In genomic region chr10:78047314-78047891, GRCh38 we compare ENCODE assay signal across 8 cellular contexts. TPM values are rescaled to one million over a fixed set of nuclear protein-coding genes. Genes with fewer than 3 reads are reported as not detected.
DNase-seq lines count a peak whose midpoint lies in the region; ATAC-seq and TF ChIP-seq lines count a peak whose summit lies in the region.

No MANE protein-coding gene starts in this region.

- CTCF ChIA-PET in Calu3 (lab: Charles Lee), result interaction anchor here (0.6 to 1.7 kb wide), 10 partner anchors 9 to 1327 kb away, joined by 3 to 6 read pairs (median 3); no protein-coding TSS in a partner anchor

- H3K36me3 Mint-ChIP-seq in Calu3 (ENCODE audit: insufficient read depth, unreplicated experiment) (peaks cover 30% of the 10 kb centered on the region), T-helper 17 cell (ENCODE audit: low read depth) (no peaks in the 10 kb centered on the region)

- H4K20me1 ChIP-seq in GM23248 (ENCODE audit: insufficient read depth), result no peaks in the 10 kb centered on the region

- no peaks in the 10 kb centered on the region for H3K27me3 Mint-ChIP-seq in Calu3 (ENCODE audit: unreplicated experiment)
- H3K27me3 Mint-ChIP-seq in T-helper 17 cell, result no peaks in the 10 kb centered on the region

- peaks cover 24% of the 10 kb centered on the region for H3K4me1 ChIP-seq in GM23248 (ENCODE audit: insufficient read depth)

- TF ChIP-seq CTCF in Calu3 (IDR thresholded peaks at IDR 0.05; ENCODE audit: unreplicated experiment), result peak; percentile 96

- H3K36me3 ChIP-seq in GM23248 (ENCODE audit: low read depth), result peaks cover 5% of the 10 kb centered on the region; the same call in 1 of the 2 replicates

- H3K9ac ChIP-seq in GM23248, result no peak overlapping the region

- H3K27ac Mint-ChIP-seq in Calu3 (ENCODE audit: unreplicated experiment), result no peak overlapping the region
- no peak overlapping the region for H3K27ac Mint-ChIP-seq in T-helper 17 cell

- H3K9me3 ChIP-seq in GM23248 (ENCODE audit: low read depth) (no peaks in the 10 kb centered on the region), T-helper 17 cell (ENCODE audit: control insufficient read depth, low read length, poor library complexity, severe bottlenecking) (no peaks in the 10 kb centered on the region)

- H3K27me3 ChIP-seq in GM23248 (replicated peaks; ENCODE audit: insufficient read depth), result no peaks in the 10 kb centered on the region

- BruUV-seq in Calu3 (replicated peaks; lab: Mats Ljungman, UMichigan), result no TSS peak

- DNase-seq in Calu3, result peak; percentile 93
- peak; percentile 87 for DNase-seq in GM23248
- peak; percentile 65 for DNase-seq in NCI-H128 (lab: John Stamatoyannopoulos, UW; ENCODE audit: unreplicated experiment)
- peak; percentile 57 to 81 (median 58) for DNase-seq in T-helper 17 cell
- peak; percentile 45 for DNase-seq in amniotic stem cell (lab: John Stamatoyannopoulos, UW)
- peak; percentile 91 for DNase-seq in left ventricle myocardium superior
- DNase-seq in sciatic nerve (ENCODE audit: low spot score), result peak; percentile 95

- peaks cover 27% of the 10 kb centered on the region for H3F3A ChIP-seq in GM23248 (ENCODE audit: insufficient read depth)

- no peak overlapping the region for H3K4me3 ChIP-seq in GM23248

- 16% methylated on average over 13 of the region's 13 CpGs for WGBS in GM23248 (ENCODE audit: low coverage in 1 of 2, low lambda C conversion rate in 2 of 2, missing lambda C conversion rate in 2 of 2), 2 experiments

- H3K79me2 ChIP-seq in GM23248 (ENCODE audit: insufficient read depth), result no peaks in the 10 kb centered on the region

- H3K4me1 Mint-ChIP-seq in Calu3 (ENCODE audit: low read depth, unreplicated experiment), result no peaks in the 10 kb centered on the region
- peaks cover 20% of the 10 kb centered on the region for H3K4me1 Mint-ChIP-seq in T-helper 17 cell

- intact Hi-C loops in Calu3 (cut with micrococcal nuclease; ENCODE audit: unreplicated experiment) (loop anchor here (1.0 to 10.0 kb wide), 4 partner anchors 255 to 1148 kb away; no protein-coding TSS in a partner anchor), left ventricle myocardium superior (cut with micrococcal nuclease) (loop anchor here (5.0 to 10.0 kb wide), 2 partner anchors 885 to 1147 kb away; no protein-coding TSS in a partner anchor), sciatic nerve (cut with DNase I) (loop anchor here (5.0 kb wide), 1 partner anchor 1150 kb away; no protein-coding TSS in a partner anchor)

- no peak overlapping the region for H3K4me3 Mint-ChIP-seq in Calu3 (ENCODE audit: low read depth, unreplicated experiment)
- H3K4me3 Mint-ChIP-seq in T-helper 17 cell, result peak overlapping the region; percentile 19

- in situ Hi-C loops in GM23248 (cut with MboI), result loop anchor here (10.0 kb wide), 2 partner anchors 257 to 1147 kb away; no protein-coding TSS in a partner anchor

- no peak overlapping the region for H2AFZ ChIP-seq in GM23248

- H3K9me2 ChIP-seq in GM23248 (ENCODE audit: insufficient read depth), result no peaks in the 10 kb centered on the region

- ATAC-seq in T-helper 17 cell, result peak; percentile 91
- ATAC-seq in left ventricle myocardium superior, result peak; percentile 87
- peak; percentile 85 for ATAC-seq in sciatic nerve
- no peak for ATAC-seq in HG03457 (IDR thresholded peaks at IDR 0.05; ENCODE audit: unreplicated experiment)

- no peak overlapping the region for H3K27ac ChIP-seq in GM23248

- no peak overlapping the region for H3K4me2 ChIP-seq in GM23248 (ENCODE audit: unreplicated experiment)

- H3K9me3 Mint-ChIP-seq in Calu3 (ENCODE audit: low read depth, unreplicated experiment), result no peaks in the 10 kb centered on the region

RNA-seq across cellular contexts. Expression of gene RPS24, which starts 13.7 kb away (rescaled TPM):
- total RNA-seq in Calu3 (2022) (1,787 and 1,941 TPM in 2 replicates), T-helper 17 cell (1,000 to 10,000 TPM; 1,044 to 1,284 TPM), left ventricle myocardium superior (807 TPM), sciatic nerve (1,000 TPM)
- total RNA-seq in GM23248 (2014; rRNA removed; shearing (Covaris generic)), result 1,265 and 1,653 TPM in 2 replicates
- 660 and 669 TPM in 2 replicates for polyA plus RNA-seq in GM23248 (2016; fragmentation: Nextera tagmentation; extraction: Ambion mirVana)

RNA-seq across cellular contexts. Expression of gene POLR3A, which starts 18.1 kb away (rescaled TPM):
- total RNA-seq in Calu3 (2022) (26.6 and 30.0 TPM in 2 replicates), T-helper 17 cell (10 to 100 TPM; 10.9 to 12.0 TPM), left ventricle myocardium superior (9.7 TPM), sciatic nerve (12.6 TPM)
- 9.2 and 9.6 TPM in 2 replicates for total RNA-seq in GM23248 (2014; rRNA removed; shearing (Covaris generic))
- 11.9 and 12.8 TPM in 2 replicates for polyA plus RNA-seq in GM23248 (2016; fragmentation: Nextera tagmentation; extraction: Ambion mirVana)

Comparison
In these comparisons a context has a peak if more than half of its experiments do, and no peak if none do; other contexts are left out.
1. DNase-seq: peak in every context shown above with its lines; median percentile 95 in sciatic nerve; 93 in Calu3; 91 in left ventricle myocardium superior; 87 in GM23248; 65 in NCI-H128; 58 in T-helper 17 cell; 45 in amniotic stem cell.